1 cellular context compared by ENCODE assay signal in genomic region chr1:67408148-67408547, GRCh38.
TF ChIP-seq lines count a peak whose summit lies in the region.

No MANE protein-coding gene starts in this region.

TF ChIP-seq in K562, 482 proteins besides CTCF, POLR2A, EP300 and RAD21:
- TF ChIP-seq TRIM28 (IDR thresholded peaks at IDR 0.05) (no peak), MXI1 (IDR thresholded peaks at IDR 0.05; ENCODE audit: low read depth, low read length) (no peak), ZNF695 (CRISPR knock-in tag; IDR thresholded peaks at IDR 0.05) (no peak), RNF219 (CRISPR knock-in tag; IDR thresholded peaks at IDR 0.05) (no peak), POLR2G (IDR thresholded peaks at IDR 0.05; ENCODE audit: low read depth, low read length) (peak; percentile 44; the same call in 1 of the 2 replicates), STAT5B (CRISPR knock-in tag; IDR thresholded peaks at IDR 0.05) (no peak), ZNF584 (CRISPR knock-in tag; IDR thresholded peaks at IDR 0.05; ENCODE audit: low read depth) (no peak), ZNF263 (CRISPR knock-in tag; IDR thresholded peaks at IDR 0.05; ENCODE audit: borderline replicate concordance) (no peak), ZBTB1 (CRISPR knock-in tag; IDR thresholded peaks at IDR 0.05; ENCODE audit: borderline replicate concordance, low read depth) (no peak), TCF7L2 (IDR thresholded peaks at IDR 0.05; ENCODE audit: low read depth, low read length) (no peak), NR0B1 (IDR thresholded peaks at IDR 0.05; ENCODE audit: partially characterized antibody) (no peak), HNRNPUL1 (IDR thresholded peaks at IDR 0.05; ENCODE audit: low read length) (no peak), POLR2H (tag; IDR thresholded peaks at IDR 0.05; ENCODE audit: low read depth) (peak; percentile 50), SMARCA5 (IDR thresholded peaks at IDR 0.05) (no peak), ILK (tag; IDR thresholded peaks at IDR 0.05; ENCODE audit: borderline replicate concordance, low read depth) (no peak), ESRRB (CRISPR knock-in tag; IDR thresholded peaks at IDR 0.05; ENCODE audit: borderline replicate concordance) (no peak), GTF2A2 (tag; IDR thresholded peaks at IDR 0.05) (no peak)
